Comparison of ENCODE assay signal across 13 cellular contexts in the genomic region with DNA sequence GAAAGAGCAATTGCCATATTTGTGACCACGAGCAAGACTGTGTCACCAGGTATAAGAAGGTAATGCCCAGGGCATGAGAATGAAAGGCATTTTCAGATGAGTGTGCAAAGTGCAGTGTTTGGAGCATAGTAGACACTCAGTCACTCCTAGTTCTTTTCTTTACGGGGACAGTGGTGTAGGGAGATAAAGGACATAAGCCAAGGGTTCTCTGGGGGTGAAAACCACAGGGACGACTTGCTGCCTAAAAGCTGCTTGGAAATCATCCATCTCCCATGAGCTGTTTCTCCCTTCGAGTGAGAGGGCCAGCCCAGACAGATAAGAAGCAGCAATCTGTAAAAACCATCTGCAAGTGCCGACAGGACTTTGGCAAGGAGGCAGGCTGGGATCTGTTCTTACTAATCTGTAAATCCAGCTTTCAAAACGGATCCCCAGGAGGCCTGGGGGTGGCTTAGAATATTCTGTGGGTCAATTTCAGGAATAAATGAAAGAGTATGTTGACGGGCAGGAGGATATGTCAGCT.
DNase-seq lines count a peak whose midpoint lies in the region; ATAC-seq and TF ChIP-seq lines count a peak whose summit lies in the region.
"Had no signal": no experiment of that assay in that cellular context is flagged by ENCODE, and none has a peak within 500 bp of the region (broad histone marks: within the 10 kb centered on the region; RNA-seq: fewer than 3 reads in every experiment).

No MANE protein-coding gene starts in this region.

- H3K9me3 Mint-ChIP-seq in naive thymus-derived CD4-positive, alpha-beta T cell: peaks cover 0 to 23% (median 9%) of the 10 kb centered on the region in 11 donors

- peak; percentile 93 to 97 for ATAC-seq in right cardiac atrium
- ATAC-seq in naive thymus-derived CD4-positive, alpha-beta T cell: no peak

- H3K4me1 Mint-ChIP-seq in naive thymus-derived CD4-positive, alpha-beta T cell: no peaks in the 10 kb centered on the region

- intact Hi-C loops in right cardiac atrium (cut with DNase I) (no loop called here), posterior cingulate gyrus (cut with DNase I) (no loop called here)
- intact Hi-C loops in naive thymus-derived CD4-positive, alpha-beta T cell (cut with micrococcal nuclease): no loop called here

- TF ChIP-seq CTCF in AG09309 (IDR thresholded peaks at IDR 0.05; ENCODE audit: control insufficient read depth, insufficient read depth, low read depth, low read length, missing control alignments): no peak

- POLR2A ChIA-PET in naive thymus-derived CD4-positive, alpha-beta T cell (lab: Charles Lee): interaction anchor here (0.7 kb wide), 2 partner anchors 10 kb away, joined by 3 read pairs; no protein-coding TSS in a partner anchor

- no peaks in the 10 kb centered on the region for H3K27me3 ChIP-seq in right cardiac atrium (ENCODE audit: control insufficient read depth, insufficient read depth)
- H3K27me3 ChIP-seq in naive thymus-derived CD4-positive, alpha-beta T cell (ENCODE audit: control insufficient read depth in 2 of 2, insufficient read depth in 2 of 2, low read length in 2 of 2): no peaks in the 10 kb centered on the region
- H3K27me3 ChIP-seq: SJSA1 had no signal

- peaks cover 0 to 24% (median 4%) of the 10 kb centered on the region in 5 donors for H3K27me3 Mint-ChIP-seq in naive thymus-derived CD4-positive, alpha-beta T cell
- H3K27me3 Mint-ChIP-seq: activated CD4-positive, alpha-beta memory T cell treated with anti-CD3 and anti-CD28 coated beads for 36 hours; activated naive CD4-positive, alpha-beta T cell treated with anti-CD3 and anti-CD28 coated beads, Interleukin-2, amount 50 U/mL, for 24 hours had no signal

- H3K4me1 ChIP-seq in right cardiac atrium (ENCODE audit: control insufficient read depth, insufficient read depth, low read length): peaks cover 6% of the 10 kb centered on the region
- H3K4me1 ChIP-seq in naive thymus-derived CD4-positive, alpha-beta T cell (ENCODE audit: control insufficient read depth in 2 of 2, insufficient read depth in 2 of 2, low read length in 2 of 2): no peaks in the 10 kb centered on the region
- H3K4me1 ChIP-seq: SJSA1 had no signal

- no peaks in the 10 kb centered on the region for H3K9me3 ChIP-seq in right cardiac atrium (ENCODE audit: control insufficient read depth, low read length)
- no peaks in the 10 kb centered on the region for H3K9me3 ChIP-seq in naive thymus-derived CD4-positive, alpha-beta T cell (ENCODE audit: control insufficient read depth in 2 of 3, low read length in 3 of 3)
- H3K9me3 ChIP-seq: SJSA1 had no signal

- no peak overlapping the region for H3K27ac Mint-ChIP-seq in naive thymus-derived CD4-positive, alpha-beta T cell
- H3K27ac Mint-ChIP-seq: activated CD4-positive, alpha-beta memory T cell treated with anti-CD3 and anti-CD28 coated beads for 36 hours; activated naive CD4-positive, alpha-beta T cell treated with anti-CD3 and anti-CD28 coated beads, Interleukin-2, amount 50 U/mL, for 24 hours had no signal

- H3K4me3 ChIP-seq in AG09309 (ENCODE audit: control insufficient read depth, low read depth, low read length): no peak overlapping the region
- no peak overlapping the region for H3K4me3 ChIP-seq in right cardiac atrium (ENCODE audit: low read length)
- H3K4me3 ChIP-seq in naive thymus-derived CD4-positive, alpha-beta T cell (ENCODE audit: low read length): no peak overlapping the region
- H3K4me3 ChIP-seq: SJSA1 had no signal

- no peak overlapping the region for H3K27ac ChIP-seq in right cardiac atrium (ENCODE audit: low read length)
- no peak overlapping the region for H3K27ac ChIP-seq in naive thymus-derived CD4-positive, alpha-beta T cell (ENCODE audit: low read depth, low read length)
- H3K27ac ChIP-seq: SJSA1 had no signal

- 9% methylated on average over 7 of the region's 7 CpGs for WGBS in right cardiac atrium

- DNase-seq in AG09309 (ENCODE audit: low read depth): peak; percentile 64
- peak; percentile 56 for DNase-seq in M059J (ENCODE audit: low read depth)
- DNase-seq in astrocyte of the hippocampus (ENCODE audit: low read depth, low spot score): peak; percentile 50
- DNase-seq in right cardiac atrium: peak; percentile 83 to 94 (median 85)
- DNase-seq in naive thymus-derived CD4-positive, alpha-beta T cell: no peak
- DNase-seq in NOMO-1 treated with DMSO at 0.1 percent for 48 hours (lab: John Stamatoyannopoulos, UW; ENCODE audit: unreplicated experiment): no peak
- no peak for DNase-seq in posterior cingulate gyrus
- no peak for DNase-seq in SKM-1 treated with dmso at 0.1 percent for 144 hours (lab: John Stamatoyannopoulos, UW; ENCODE audit: unreplicated experiment)
- DNase-seq: activated CD4-positive, alpha-beta memory T cell treated with anti-CD3 and anti-CD28 coated beads for 36 hours; NCI-H2227 treated with DMSO at 0.1 percent for 48 hours; stimulated activated CD4-positive, alpha-beta T cell treated with anti-CD3 and anti-CD28 coated beads, Interleukin-2, amount 100 ng/mL, for 48 hours had no signal

- H3K4me3 Mint-ChIP-seq in naive thymus-derived CD4-positive, alpha-beta T cell: no peak overlapping the region
- H3K4me3 Mint-ChIP-seq: activated CD4-positive, alpha-beta memory T cell treated with anti-CD3 and anti-CD28 coated beads for 36 hours; activated naive CD4-positive, alpha-beta T cell treated with anti-CD3 and anti-CD28 coated beads, Interleukin-2, amount 50 U/mL, for 24 hours had no signal

- CTCF ChIA-PET in naive thymus-derived CD4-positive, alpha-beta T cell (lab: Charles Lee): no interaction called here

- no peaks in the 10 kb centered on the region for H3K36me3 ChIP-seq in naive thymus-derived CD4-positive, alpha-beta T cell (ENCODE audit: control insufficient read depth in 2 of 3, insufficient read depth in 3 of 3, low read length in 3 of 3)
- H3K36me3 ChIP-seq: SJSA1 had no signal

- H3K36me3 Mint-ChIP-seq in naive thymus-derived CD4-positive, alpha-beta T cell: peaks cover 0 to 6% (median 0%) of the 10 kb centered on the region in 5 donors

Comparison
In these comparisons a context has a peak if more than half of its experiments do, and no peak if none do; other contexts are left out.
1. DNase-seq: peak in AG09309 (single experiment), M059J (single experiment), astrocyte of the hippocampus (single experiment) and right cardiac atrium (3 of 3); none in naive thymus-derived CD4-positive, alpha-beta T cell (0 of 9), NOMO-1 treated with DMSO at 0.1 percent for 48 hours (single experiment), posterior cingulate gyrus (0 of 10) and SKM-1 treated with dmso at 0.1 percent for 144 hours (single experiment).